ENCODE assay signal across 29 cellular contexts in the genomic region with DNA sequence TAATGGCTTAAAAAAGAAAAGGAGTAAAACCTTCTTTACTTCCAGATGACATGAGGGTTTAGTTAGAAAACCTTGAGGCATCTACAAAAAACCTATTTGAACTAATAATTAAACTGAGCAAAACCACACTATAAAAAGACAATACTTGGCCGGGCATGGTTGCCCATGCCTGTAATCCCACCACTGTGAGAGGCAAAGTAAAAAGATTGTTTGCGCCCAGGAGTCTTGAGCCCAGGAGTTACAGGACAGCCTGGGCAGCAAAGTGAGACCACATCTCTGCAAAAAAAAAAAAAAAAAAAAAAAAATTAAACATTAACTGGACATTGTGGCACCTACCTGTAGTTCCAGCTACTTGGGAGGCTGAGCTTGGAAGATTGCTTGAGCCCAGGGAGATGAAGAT.
"Had no signal": no experiment of that assay in that cellular context is flagged by ENCODE, and none has a peak within 500 bp of the region (broad histone marks: within the 10 kb centered on the region; RNA-seq: fewer than 3 reads in every experiment).

No MANE protein-coding gene starts in this region.

- H3K27ac ChIP-seq: left lung, pancreas, prostate gland, right lobe of liver, tibial nerve, uterus had no signal

- H3K27me3 Mint-ChIP-seq: naive B cell; natural killer cell treated with Interleukin-12 subunit alpha and Interleukin-12 subunit beta and Interleukin-15 and Interleukin-18, amount 100 ng/mL, for 72 hours; stimulated activated memory B cell treated with anti-CD40 and anti-IgM and Interleukin-4, amounts not matched to agents 10 μg/mL and 1 μg/mL and 100 μg/mL, for 72 hours; stimulated activated naive CD8-positive, alpha-beta T cell treated with anti-CD3 and anti-CD28 coated beads, Interleukin-15, amount 100 ng/mL, for 72 hours; type B pancreatic cell had no signal

- H3K4me3 Mint-ChIP-seq: immature natural killer cell; mesothelial cell of epicardium; natural killer cell treated with Interleukin-12 subunit alpha and Interleukin-12 subunit beta and Interleukin-15 and Interleukin-18, amount 100 ng/mL, for 72 hours; neural crest cell; stimulated activated memory B cell treated with anti-CD40 and anti-IgM and Interleukin-4, amounts not matched to agents 10 μg/mL and 1 μg/mL and 100 μg/mL, for 72 hours; stimulated activated naive CD8-positive, alpha-beta T cell treated with anti-CD3 and anti-CD28 coated beads, Interleukin-15, amount 100 ng/mL, for 72 hours; type B pancreatic cell had no signal

- H3K27me3 ChIP-seq: left lung, pancreas, right lobe of liver, tibial nerve, uterus had no signal

- H3K36me3 Mint-ChIP-seq: immature natural killer cell; naive B cell; natural killer cell treated with Interleukin-12 subunit alpha and Interleukin-12 subunit beta and Interleukin-15 and Interleukin-18, amount 100 ng/mL, for 72 hours; stimulated activated memory B cell treated with anti-CD40 and anti-IgM and Interleukin-4, amounts not matched to agents 10 μg/mL and 1 μg/mL and 100 μg/mL, for 72 hours; type B pancreatic cell had no signal

- H3K9me3 ChIP-seq: pancreas, prostate gland, uterus had no signal

- ATAC-seq: left cardiac atrium; left lung; natural killer cell treated with Interleukin-12 subunit alpha and Interleukin-12 subunit beta and Interleukin-15 and Interleukin-18, amount 100 ng/mL, for 72 hours; pancreas; right lobe of liver; stimulated activated memory B cell treated with anti-CD40 and anti-IgM and Interleukin-4, amounts not matched to agents 10 μg/mL and 1 μg/mL and 100 μg/mL, for 72 hours; stimulated activated naive CD8-positive, alpha-beta T cell treated with anti-CD3 and anti-CD28 coated beads, Interleukin-15, amount 100 ng/mL, for 72 hours had no signal

- H3K4me2 ChIP-seq: smooth muscle cell had no signal

- H3K4me3 ChIP-seq: left lung, lung, pancreas, prostate gland, right lobe of liver, smooth muscle cell, tibial nerve, uterus had no signal

- H3K27ac Mint-ChIP-seq: immature natural killer cell; mesothelial cell of epicardium; naive B cell; natural killer cell treated with Interleukin-12 subunit alpha and Interleukin-12 subunit beta and Interleukin-15 and Interleukin-18, amount 100 ng/mL, for 72 hours; stimulated activated memory B cell treated with anti-CD40 and anti-IgM and Interleukin-4, amounts not matched to agents 10 μg/mL and 1 μg/mL and 100 μg/mL, for 72 hours; stimulated activated naive CD8-positive, alpha-beta T cell treated with anti-CD3 and anti-CD28 coated beads, Interleukin-15, amount 100 ng/mL, for 72 hours; type B pancreatic cell had no signal

- DNase-seq: hypothalamus; immature natural killer cell; kidney; left cardiac atrium; left lung; mesendoderm; naive B cell; nucleus accumbens; pancreas; posterior cingulate gyrus; right lobe of liver; stimulated activated CD4-positive, alpha-beta T cell treated with anti-CD3 and anti-CD28 coated beads, Interleukin-1b, Interleukin-23, amount 100 ng/mL, for 48 hours; stimulated activated CD4-positive, alpha-beta T cell treated with anti-CD3 and anti-CD28 coated beads, Interleukin-2, amount 100 ng/mL, for 48 hours; stimulated activated CD4-positive, alpha-beta T cell treated with anti-CD3 and anti-CD28 coated beads, Interleukin-4, amount 100 ng/mL, for 4 hours; stimulated activated CD8-positive, alpha-beta memory T cell treated with anti-CD3 and anti-CD28 coated beads, Interleukin-4, amount 100 ng/mL, for 48 hours; stimulated activated naive CD4-positive, alpha-beta T cell treated with Interleukin-2 at 50 U/mL for 16 hours; stimulated activated naive CD8-positive, alpha-beta T cell treated with anti-CD3 and anti-CD28 coated beads, Interleukin-15, amount 100 ng/mL, for 72 hours; substantia nigra; uterus had no signal

- H3K4me1 ChIP-seq: left lung, pancreas, prostate gland, right lobe of liver, tibial nerve, uterus had no signal

- H3K36me3 ChIP-seq: left lung, pancreas, prostate gland, right lobe of liver, tibial nerve had no signal

- FAIRE-seq: islet of Langerhans had no signal

- H3K4me1 Mint-ChIP-seq: immature natural killer cell; naive B cell; neural crest cell; stimulated activated memory B cell treated with anti-CD40 and anti-IgM and Interleukin-4, amounts not matched to agents 10 μg/mL and 1 μg/mL and 100 μg/mL, for 72 hours; stimulated activated naive CD8-positive, alpha-beta T cell treated with anti-CD3 and anti-CD28 coated beads, Interleukin-15, amount 100 ng/mL, for 72 hours had no signal
